In genomic region chr18:28350821-28351220, GRCh38 we compare ENCODE assay signal across 18 cellular contexts.
DNase-seq lines count a peak whose midpoint lies in the region; ATAC-seq, FAIRE-seq and TF ChIP-seq lines count a peak whose summit lies in the region.
"Had no signal": no experiment of that assay in that cellular context is flagged by ENCODE, and none has a peak within 500 bp of the region (broad histone marks: within the 10 kb centered on the region; RNA-seq: fewer than 3 reads in every experiment).

No MANE protein-coding gene starts in this region.

- H3K27me3 ChIP-seq in H1 (replicated peaks in 1 of 4; ENCODE audit: control insufficient read depth in 3 of 4, extremely low read depth in 1 of 4, insufficient read depth in 3 of 4, low read length in 3 of 4) (no peaks in the 10 kb centered on the region), trophoblast cell (ENCODE audit: insufficient read depth, low read length) (no peaks in the 10 kb centered on the region)
- H3K27me3 ChIP-seq: BE2C had no signal

- H3K9ac ChIP-seq in H1 (replicated peaks in 1 of 4; ENCODE audit: extremely low read depth in 1 of 4, low read depth in 3 of 4, low read length in 3 of 4) = no peak overlapping the region
- H3K9ac ChIP-seq in trophoblast cell (ENCODE audit: low read length) = no peak overlapping the region

- no peak overlapping the region for H4K5ac ChIP-seq in H1 (ENCODE audit: insufficient read length, low read depth, low read length)

- 0 out of 2 replicates have a peak overlapping the region, but pooled peaks have one; percentile 78 for H3K18ac ChIP-seq in H1 (ENCODE audit: extremely low read depth, low read length)
- H3K18ac ChIP-seq in trophoblast cell (ENCODE audit: low read length) = no peak overlapping the region

- TF ChIP-seq POLR2A in H1 (IDR thresholded peaks at IDR 0.05; ENCODE audit: control extremely low read depth in 1 of 2, low read depth in 2 of 2, low read length in 2 of 2) = no peak

- H4K20me1 ChIP-seq in H1 (replicated peaks in 1 of 2; ENCODE audit: control insufficient read depth in 1 of 2, insufficient read depth in 2 of 2, low read length in 2 of 2) = no peaks in the 10 kb centered on the region

- no peaks in the 10 kb centered on the region for H3K36me3 ChIP-seq in H1 (ENCODE audit: control insufficient read depth in 2 of 4, insufficient read depth in 4 of 4, low read length in 3 of 4)
- no peaks in the 10 kb centered on the region for H3K36me3 ChIP-seq in trophoblast cell (ENCODE audit: control insufficient read depth in 1 of 2, insufficient read depth in 2 of 2, low read length in 2 of 2)
- H3K36me3 ChIP-seq: BE2C had no signal

- H2BK12ac ChIP-seq in H1 (ENCODE audit: low read depth, low read length) (no peak overlapping the region), trophoblast cell (ENCODE audit: low read length) (no peak overlapping the region)

- H3K79me2 ChIP-seq in H1 (ENCODE audit: control insufficient read depth in 1 of 2, insufficient read depth in 2 of 2, low read length in 2 of 2) (no peaks in the 10 kb centered on the region), trophoblast cell (ENCODE audit: control insufficient read depth, insufficient read depth, low read length, poor library complexity) (no peaks in the 10 kb centered on the region)

- H3K23me2 ChIP-seq in H1 (ENCODE audit: low read depth, low read length) = no peaks in the 10 kb centered on the region

- H3K4me3 ChIP-seq in H1 (ENCODE audit: extremely low read depth in 1 of 4, insufficient read depth in 2 of 4, low read depth in 3 of 4, low read length in 4 of 4) = peak overlapping the region in 1 of 4 experiments; percentile 14; a peak in 2 of 8 replicates
- H3K4me3 ChIP-seq in trophoblast cell (ENCODE audit: low read depth, low read length) = no peak overlapping the region
- no peak overlapping the region for H3K4me3 ChIP-seq in coronary artery
- H3K4me3 ChIP-seq: A549 had no signal

- no peak for FAIRE-seq in H1 (lab: Jason Lieb, UNC)
- FAIRE-seq: A549, D721Med, GM19239, H54 had no signal

- no peak overlapping the region for H2AK5ac ChIP-seq in H1 (ENCODE audit: low read depth, low read length)
- no peak overlapping the region for H2AK5ac ChIP-seq in trophoblast cell (ENCODE audit: low read length)

- 41% methylated on average over 7 of the region's 7 CpGs; no CpG with 5 or more reads in 1 of the 2 experiments for WGBS in H1 (ENCODE audit: extremely low coverage in 1 of 2, insufficient coverage in 1 of 2, insufficient read length in 1 of 2, insufficient replicate concordance in 2 of 2, low coverage in 1 of 2, low lambda C conversion rate in 2 of 2, missing lambda C conversion rate in 1 of 2), 2 experiments
- WGBS in trophoblast cell (ENCODE audit: extremely low coverage, insufficient coverage, insufficient read length) = no CpG with 5 or more reads among the region's 7 CpGs

- H3K27ac ChIP-seq in H1 (ENCODE audit: low read depth, low read length) (no peak overlapping the region), trophoblast cell (ENCODE audit: low read depth, low read length) (peak overlapping the region; percentile 47), coronary artery (no peak overlapping the region)
- H3K27ac ChIP-seq: A549, C4-2B had no signal

- H3K4me2 ChIP-seq in H1 (ENCODE audit: insufficient read depth in 1 of 2, low read depth in 2 of 2, low read length in 2 of 2) (peak overlapping the region; percentile 32 to 36; a peak in 2 of 4 replicates), trophoblast cell (ENCODE audit: low read length) (no peak overlapping the region)
- H3K4me2 ChIP-seq: A549 had no signal

- H3K4ac ChIP-seq in H1 (replicated peaks; ENCODE audit: insufficient read length, low read depth, low read length) = no peak overlapping the region
- no peak overlapping the region for H3K4ac ChIP-seq in trophoblast cell (ENCODE audit: low read depth, low read length)

- H4K8ac ChIP-seq in H1 (ENCODE audit: extremely low read depth, insufficient read depth, low read length) (no peak overlapping the region), trophoblast cell (ENCODE audit: low read depth, low read length) (peak overlapping the region; percentile 43)

- no peak overlapping the region for H2BK15ac ChIP-seq in H1 (ENCODE audit: low read length)

- POLR2A ChIA-PET in H1 (lab: Charles Lee; ENCODE audit: partially characterized antibody) = interaction anchor here (0.6 kb wide), 1 partner anchor 598 kb away, joined by 3 read pairs; no protein-coding TSS in a partner anchor

- CTCF ChIA-PET in H1 (lab: Charles Lee; ENCODE audit: partially characterized antibody) = interaction anchor here (1.1 to 1.9 kb wide), 2 partner anchors 8 to 10 kb away, joined by 3 to 4 read pairs; no protein-coding TSS in a partner anchor

- no peak for TF ChIP-seq CTCF in H1 (IDR thresholded peaks at IDR 0.05; ENCODE audit: control extremely low read depth in 1 of 3, insufficient read depth in 1 of 3, low read depth in 1 of 3, low read length in 3 of 3)
- TF ChIP-seq CTCF in coronary artery (IDR thresholded peaks at IDR 0.05) = no peak

- no peaks in the 10 kb centered on the region for H3K9me3 ChIP-seq in H1 (ENCODE audit: insufficient read depth in 2 of 2, low read depth in 1 of 2, low read length in 1 of 2)
- no peaks in the 10 kb centered on the region for H3K9me3 ChIP-seq in trophoblast cell (ENCODE audit: insufficient read depth, low read depth, low read length)
- H3K9me3 ChIP-seq: A549, BE2C had no signal

- no peak for TF ChIP-seq EP300 in H1 (IDR thresholded peaks at IDR 0.05; ENCODE audit: borderline replicate concordance in 1 of 2, low read depth in 2 of 2, low read length in 2 of 2)

- ATAC-seq in HG03159 (IDR thresholded peaks at IDR 0.05; ENCODE audit: unreplicated experiment) = no peak
- ATAC-seq: A549; CD8-positive, alpha-beta T cell had no signal

- no peak overlapping the region for H4K12ac ChIP-seq in trophoblast cell (ENCODE audit: low read depth, low read length)

- peaks cover 0 to 7% (median 3%) of the 10 kb centered on the region in 4 experiments; a peak in 5 of 7 replicates for H3K4me1 ChIP-seq in H1 (replicated peaks in 1 of 4; ENCODE audit: control insufficient read depth in 3 of 4, insufficient read depth in 4 of 4, low read length in 3 of 4)
- peaks cover 7 to 13% of the 10 kb centered on the region in 2 experiments for H3K4me1 ChIP-seq in trophoblast cell (ENCODE audit: control insufficient read depth in 1 of 2, insufficient read depth in 2 of 2, low read length in 2 of 2)
- H3K4me1 ChIP-seq: A549, BE2C had no signal

- H3K14ac ChIP-seq in H1 (ENCODE audit: insufficient read length) = no peak overlapping the region
- no peak overlapping the region for H3K14ac ChIP-seq in trophoblast cell (ENCODE audit: low read length)

- H2BK120ac ChIP-seq in H1 (replicated peaks; ENCODE audit: low read depth, low read length) (no peak overlapping the region), trophoblast cell (ENCODE audit: insufficient read depth, low read length, poor library complexity) (no peak overlapping the region)

- H3K79me1 ChIP-seq in H1 (ENCODE audit: low read depth, low read length) (no peaks in the 10 kb centered on the region), trophoblast cell (ENCODE audit: low read length) (peaks cover 3% of the 10 kb centered on the region)

- no peak overlapping the region for H3K56ac ChIP-seq in H1 (replicated peaks; ENCODE audit: insufficient read length, low read depth, low read length)

- H2BK5ac ChIP-seq in H1 (ENCODE audit: low read depth, low read length) = peak overlapping the region; percentile 90; the same call in 1 of the 2 replicates
- H2BK5ac ChIP-seq in trophoblast cell (ENCODE audit: low read depth, low read length, poor library complexity) = no peak overlapping the region

- H2AFZ ChIP-seq in H1 (ENCODE audit: low read length) (0 out of 2 replicates have a peak overlapping the region, but pooled peaks have one; percentile 68), trophoblast cell (ENCODE audit: insufficient read depth, low read length, poor library complexity) (no peak overlapping the region)

- H3K23ac ChIP-seq in H1 (ENCODE audit: insufficient read length) (no peak overlapping the region), trophoblast cell (ENCODE audit: low read length) (no peak overlapping the region)

- peak in 1 of 2 experiments; percentile 48 for DNase-seq in H1 (ENCODE audit: low read depth in 1 of 2, low spot score in 2 of 2)
- peak; percentile 26 for DNase-seq in iPS-NIHi11 (ENCODE audit: low spot score)
- DNase-seq in trophoblast cell = no peak
- no peak for DNase-seq in coronary artery (ENCODE audit: low spot score)
- no peak for DNase-seq in NCI-H1694 treated with DMSO at 0.1 percent for 48 hours (lab: John Stamatoyannopoulos, UW)
- DNase-seq: BE2C; CD8-positive, alpha-beta T cell; COR-L47; DMS153; DMS79 treated with DMSO at 0.1 percent for 48 hours; EL; GDM1 had no signal

- H4K91ac ChIP-seq in H1 (replicated peaks; ENCODE audit: insufficient read length, low read length) (no peak overlapping the region), trophoblast cell (ENCODE audit: low read depth, low read length) (no peak overlapping the region)

- TF ChIP-seq RAD21 in H1 (IDR thresholded peaks at IDR 0.05 in 1 of 2, conservative IDR thresholded peaks at IDR 0.05 in 1 of 2; ENCODE audit: low read depth in 2 of 2, low read length in 2 of 2) = no peak

- H2BK20ac ChIP-seq in H1 (ENCODE audit: low read length) = no peak overlapping the region

TF ChIP-seq in H1, 55 proteins besides CTCF, POLR2A, EP300 and RAD21:
- TF ChIP-seq ATF2 (IDR thresholded peaks at IDR 0.05; ENCODE audit: low read length) = no peak
- peak; percentile 56 for TF ChIP-seq E2F6 (IDR thresholded peaks at IDR 0.05)
